7 cellular contexts compared by ENCODE assay signal in genomic region chr2:218108834-218109233, GRCh38. TPM values are rescaled to one million over a fixed set of nuclear protein-coding genes. Genes with fewer than 3 reads are reported as not detected.
"Had no signal": no experiment of that assay in that cellular context is flagged by ENCODE, and none has a peak within 500 bp of the region (broad histone marks: within the 10 kb centered on the region; RNA-seq: fewer than 3 reads in every experiment).

No MANE protein-coding gene starts in this region.

RNA-seq across cellular contexts. Expression of gene CXCR2, which starts 17.0 kb away (rescaled TPM):
- total RNA-seq: GM23248, H4, H7, HFFc6 had no signal
- polyA plus RNA-seq: GM23248 had no signal

RNA-seq across cellular contexts. Expression of gene RUFY4, which starts 39.8 kb away (rescaled TPM):
- total RNA-seq: GM23248, GM23338, H4, H7, HFFc6 had no signal
- polyA plus RNA-seq: GM23248 had no signal

RNA-seq across cellular contexts. Expression of gene CXCR1, which starts 57.9 kb away (rescaled TPM):
- total RNA-seq: GM23248, GM23338, H1, H4, H7, H9, HFFc6 had no signal
- polyA plus RNA-seq: GM23248, GM23338, H1 had no signal
